Comparison of ENCODE assay signal across 8 cellular contexts in the genomic region with DNA sequence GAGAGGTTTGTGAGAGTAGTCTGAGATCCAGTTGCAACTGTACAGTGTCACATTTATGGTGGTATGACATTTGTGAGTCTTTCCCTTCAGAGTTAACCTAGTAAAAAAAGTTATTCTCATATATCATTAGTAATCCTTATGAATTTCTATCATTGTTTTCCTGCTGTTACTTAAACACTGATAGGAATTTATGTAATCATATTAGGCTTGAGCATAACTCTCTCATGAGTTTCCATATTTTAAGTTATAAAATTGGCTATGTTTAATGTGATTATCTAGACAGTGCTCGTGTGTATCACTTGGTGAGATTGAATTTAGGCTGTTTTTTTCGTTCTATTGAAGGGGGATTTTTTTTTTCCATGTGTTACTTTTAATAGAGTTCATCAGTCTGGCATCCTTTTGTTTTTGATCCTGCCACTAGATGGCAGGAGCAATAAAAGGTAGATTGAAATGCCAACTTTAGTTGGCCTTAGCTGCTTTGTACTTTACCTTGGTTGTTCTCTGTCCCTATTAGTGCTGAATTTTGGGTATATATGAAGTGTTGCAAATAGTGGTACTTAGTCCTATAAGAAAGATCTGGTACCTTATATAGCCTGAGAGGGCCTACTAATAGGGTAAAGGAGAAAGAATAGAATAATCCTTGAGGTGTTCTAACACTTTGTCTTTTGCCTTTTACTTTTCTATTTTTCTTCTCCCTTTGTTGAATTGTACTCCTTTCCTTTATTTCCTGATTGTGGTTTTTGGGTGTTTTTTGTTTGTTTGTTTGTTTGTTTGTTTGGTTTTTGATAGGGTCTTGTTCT. TPM values are rescaled to one million over a fixed set of nuclear protein-coding genes. Genes with fewer than 3 reads are reported as not detected.
DNase-seq lines count a peak whose midpoint lies in the region; ATAC-seq and TF ChIP-seq lines count a peak whose summit lies in the region.

No MANE protein-coding gene starts in this region.

- H3K27me3 ChIP-seq in PC-3 (ENCODE audit: low read length): no peaks in the 10 kb centered on the region
- H3K27me3 ChIP-seq in dorsolateral prefrontal cortex: no peaks in the 10 kb centered on the region

- no TSS peak for BruUV-seq in PC-3 (replicated peaks; lab: Mats Ljungman, UMichigan)

- no peak overlapping the region for H3K4me2 ChIP-seq in PC-3 (ENCODE audit: low read length)

- H3K4me3 ChIP-seq in PC-3 (ENCODE audit: low read length) (no peak overlapping the region), dorsolateral prefrontal cortex (no peak overlapping the region)

- peaks cover 77% of the 10 kb centered on the region for H4K20me1 ChIP-seq in PC-3 (ENCODE audit: low read length)

- H3F3A ChIP-seq in PC-3 (ENCODE audit: low read length, unreplicated experiment): no peaks in the 10 kb centered on the region

- DNase-seq in AG08396 (ENCODE audit: low spot score) (peak; percentile 23), PC-3 (peak; percentile 64), dorsolateral prefrontal cortex (no peak), midbrain (lab: John Stamatoyannopoulos, UW) (peak; percentile 31), NCI-H345 treated with DMSO at 0.1 percent for 48 hours (lab: John Stamatoyannopoulos, UW; ENCODE audit: unreplicated experiment) (no peak)

- no peaks in the 10 kb centered on the region for H3K9me3 ChIP-seq in PC-3 (ENCODE audit: low read length)

- no peaks in the 10 kb centered on the region; the same call in 1 of the 2 replicates for H3K4me1 ChIP-seq in PC-3 (ENCODE audit: insufficient read depth, low read length)

- H3K9me2 ChIP-seq in PC-3 (replicated peaks; ENCODE audit: low read length): no peaks in the 10 kb centered on the region

- CTCF ChIA-PET in PC-3 (lab: Charles Lee): interaction anchor here (0.7 to 0.9 kb wide), 2 partner anchors 19 to 88 kb away, joined by 3 to 4 read pairs; no protein-coding TSS in a partner anchor

- ATAC-seq in PC-3 (peak; percentile 68), HG03520 (IDR thresholded peaks at IDR 0.05; ENCODE audit: unreplicated experiment) (no peak), GM18873 (IDR thresholded peaks at IDR 0.05; ENCODE audit: low FRiP score, unreplicated experiment) (no peak)

- H3K27ac ChIP-seq in PC-3 (ENCODE audit: low read length) (no peak overlapping the region), dorsolateral prefrontal cortex (no peak overlapping the region)

- POLR2A ChIA-PET in PC-3 (lab: Charles Lee; ENCODE audit: unreplicated experiment): interaction anchor here (0.6 kb wide), 1 partner anchor 18 kb away, joined by 3 read pairs; a partner anchor contains a TSS

- TF ChIP-seq CTCF in GM12873 (IDR thresholded peaks at IDR 0.05; ENCODE audit: insufficient read depth, low read depth, low read length, missing control alignments): peak; percentile 63
- TF ChIP-seq CTCF in PC-3 (conservative IDR thresholded peaks at IDR 0.05; ENCODE audit: low read depth, low read length): peak; percentile 91
- TF ChIP-seq CTCF in dorsolateral prefrontal cortex (IDR thresholded peaks at IDR 0.05 in 54 of 56, conservative IDR thresholded peaks at IDR 0.05 in 2 of 56; ENCODE audit: low read depth in 1 of 56, partially characterized antibody in 56 of 56): peak; percentile 48 to 84 (median 70)

- intact Hi-C loops in PC-3 (cut with micrococcal nuclease): loop anchor here (5.0 kb wide), 1 partner anchor 217 kb away; no protein-coding TSS in a partner anchor
- intact Hi-C loops in dorsolateral prefrontal cortex (cut with DNase I): loop anchor here in 1 of 2 donors (5.0 kb wide), 1 partner anchor 217 kb away; no protein-coding TSS in a partner anchor

- H3K36me3 ChIP-seq in PC-3 (ENCODE audit: low read depth, low read length): no peaks in the 10 kb centered on the region

- H3K79me2 ChIP-seq in PC-3 (ENCODE audit: low read length): peaks cover 100% of the 10 kb centered on the region

- no peak overlapping the region for H3K9ac ChIP-seq in PC-3 (ENCODE audit: low read length)

- no peak overlapping the region for H2AFZ ChIP-seq in PC-3 (ENCODE audit: low read length)

RNA-seq across cellular contexts. Expression of a gene that starts 17.9 kb away (rescaled TPM):
- 149 and 153 TPM in 2 replicates for total RNA-seq in PC-3 (2014; rRNA removed)
- 10 to 100 TPM; 36.5 to 71.7 (median 52.9) TPM for total RNA-seq in dorsolateral prefrontal cortex

Comparison
In these comparisons a context has a peak if more than half of its experiments do, and no peak if none do; other contexts are left out.
1. DNase-seq: peak in AG08396 (single experiment), PC-3 (single experiment) and midbrain (single experiment); none in dorsolateral prefrontal cortex (0 of 10) and NCI-H345 treated with DMSO at 0.1 percent for 48 hours (single experiment).
2. Peak in every context shown above with its lines, with median percentiles within 50 percentile points of each other: CTCF ChIP-seq.